7 cellular contexts compared by ENCODE assay signal in genomic region chr15:20363591-20363990, GRCh38.
DNase-seq lines count a peak whose midpoint lies in the region; ATAC-seq, FAIRE-seq and TF ChIP-seq lines count a peak whose summit lies in the region.
"Not testable (repeated sequence)": the region's sequence is repeated elsewhere in the genome, so short reads cannot be mapped to it uniquely, and the experiment has no call there.

No MANE protein-coding gene starts in this region.

- H3K79me2 ChIP-seq in OCI-LY3 (ENCODE audit: low read length); H1 (ENCODE audit: control insufficient read depth in 1 of 2, insufficient read depth in 2 of 2, low read length in 2 of 2): not testable (repeated sequence)

- not testable (repeated sequence) for H3K27ac ChIP-seq in OCI-LY3 (ENCODE audit: low read length); H1 (ENCODE audit: low read depth, low read length); kidney (ENCODE audit: low read depth in 2 of 2, low read length in 2 of 2); upper lobe of right lung

- H2BK5ac ChIP-seq in H1 (ENCODE audit: low read depth, low read length): not testable (repeated sequence)

- ATAC-seq in upper lobe of right lung: peak; percentile 32

- H4K91ac ChIP-seq in H1 (replicated peaks; ENCODE audit: insufficient read length, low read length): not testable (repeated sequence)

- FAIRE-seq in H1 (lab: Jason Lieb, UNC); kidney (lab: Jason Lieb, UNC): not testable (repeated sequence)

- H3K79me1 ChIP-seq in H1 (ENCODE audit: low read depth, low read length): not testable (repeated sequence)

- H3K36me3 ChIP-seq in OCI-LY3 (replicated peaks; ENCODE audit: low read depth, low read length); H1 (ENCODE audit: control insufficient read depth in 2 of 4, insufficient read depth in 4 of 4, low read length in 3 of 4); kidney (ENCODE audit: control insufficient read depth in 1 of 2, insufficient read depth in 2 of 2, low read length in 2 of 2); upper lobe of right lung: not testable (repeated sequence)

- not testable (repeated sequence) for H3K27me3 Mint-ChIP-seq in activated CD4-positive, alpha-beta T cell treated with anti-CD3 and anti-CD28 coated beads, Interleukin-2, amount 10 ng/mL, durations not matched to agents 24 days and 14 days; osteocyte (ENCODE audit: unreplicated experiment)

- not testable (repeated sequence) for DNase-seq in GM10248 (ENCODE audit: extremely low spot score); H1 (ENCODE audit: low read depth in 1 of 2, low spot score in 2 of 2); upper lobe of right lung
- DNase-seq in activated CD4-positive, alpha-beta T cell treated with anti-CD3 and anti-CD28 coated beads, Interleukin-2, amount 10 ng/mL, durations not matched to agents 24 days and 14 days: peak; percentile 55
- peak; percentile 31 for DNase-seq in kidney
- peak; percentile 84 for DNase-seq in osteocyte (ENCODE audit: extremely low spot score, unreplicated experiment)

- not testable (repeated sequence) for H3K9me3 ChIP-seq in OCI-LY3 (ENCODE audit: insufficient read depth, low read length); kidney (ENCODE audit: control insufficient read depth in 1 of 2, low read length in 2 of 2); upper lobe of right lung
- peaks cover 12 to 21% of the 10 kb centered on the region in 2 experiments; a peak in 3 of 4 replicates for H3K9me3 ChIP-seq in H1 (ENCODE audit: insufficient read depth in 2 of 2, low read depth in 1 of 2, low read length in 1 of 2)

- not testable (repeated sequence) for H3K56ac ChIP-seq in H1 (replicated peaks; ENCODE audit: insufficient read length, low read depth, low read length)

- not testable (repeated sequence) for H3K4ac ChIP-seq in H1 (replicated peaks; ENCODE audit: insufficient read length, low read depth, low read length)

- CTCF ChIA-PET in GM10248 (lab: Yijun Ruan, JAX): interaction anchor here (1.4 to 7.0 kb wide), 6 partner anchors 8 to 1878 kb away, joined by 3 to 48 read pairs (median 5); no protein-coding TSS in a partner anchor
- CTCF ChIA-PET in H1 (lab: Charles Lee; ENCODE audit: partially characterized antibody): not testable (repeated sequence)

- peak overlapping the region; percentile 42 for H2AFZ ChIP-seq in OCI-LY3 (ENCODE audit: low read depth, low read length)
- H2AFZ ChIP-seq in H1 (ENCODE audit: low read length): not testable (repeated sequence)

- H3K4me1 Mint-ChIP-seq in activated CD4-positive, alpha-beta T cell treated with anti-CD3 and anti-CD28 coated beads, Interleukin-2, amount 10 ng/mL, durations not matched to agents 24 days and 14 days; osteocyte (ENCODE audit: unreplicated experiment): not testable (repeated sequence)

- not testable (repeated sequence) for H3K14ac ChIP-seq in H1 (ENCODE audit: insufficient read length)

- H3K18ac ChIP-seq in H1 (ENCODE audit: extremely low read depth, low read length): not testable (repeated sequence)

- TF ChIP-seq POLR2A in H1 (IDR thresholded peaks at IDR 0.05; ENCODE audit: control extremely low read depth in 1 of 2, low read depth in 2 of 2, low read length in 2 of 2): not testable (repeated sequence)

- H3K36me3 Mint-ChIP-seq in activated CD4-positive, alpha-beta T cell treated with anti-CD3 and anti-CD28 coated beads, Interleukin-2, amount 10 ng/mL, durations not matched to agents 24 days and 14 days (ENCODE audit: low read depth); osteocyte (ENCODE audit: unreplicated experiment): not testable (repeated sequence)

- H2BK12ac ChIP-seq in H1 (ENCODE audit: low read depth, low read length): not testable (repeated sequence)

- 0 out of 2 replicates have a peak overlapping the region, but pooled peaks have one; percentile 0 for H3K4me2 ChIP-seq in OCI-LY3 (ENCODE audit: low read length)
- H3K4me2 ChIP-seq in H1 (ENCODE audit: insufficient read depth in 1 of 2, low read depth in 2 of 2, low read length in 2 of 2): not testable (repeated sequence)

- not testable (repeated sequence) for H4K8ac ChIP-seq in H1 (ENCODE audit: extremely low read depth, insufficient read depth, low read length)

- H3K9ac ChIP-seq in OCI-LY3 (ENCODE audit: low read length); H1 (replicated peaks in 1 of 4; ENCODE audit: extremely low read depth in 1 of 4, low read depth in 3 of 4, low read length in 3 of 4); kidney (ENCODE audit: low read length in 2 of 2): not testable (repeated sequence)

- H3K27me3 ChIP-seq in OCI-LY3 (ENCODE audit: low read depth, low read length); H1 (replicated peaks in 1 of 4; ENCODE audit: control insufficient read depth in 3 of 4, extremely low read depth in 1 of 4, insufficient read depth in 3 of 4, low read length in 3 of 4); upper lobe of right lung: not testable (repeated sequence)

- H3K4me1 ChIP-seq in OCI-LY3 (ENCODE audit: low read length); H1 (replicated peaks in 1 of 4; ENCODE audit: control insufficient read depth in 3 of 4, insufficient read depth in 4 of 4, low read length in 3 of 4); kidney (ENCODE audit: control insufficient read depth in 1 of 2, insufficient read depth in 1 of 2, low read depth in 1 of 2, low read length in 2 of 2); upper lobe of right lung: not testable (repeated sequence)

- H3K23ac ChIP-seq in H1 (ENCODE audit: insufficient read length): not testable (repeated sequence)

- H3K27ac Mint-ChIP-seq in activated CD4-positive, alpha-beta T cell treated with anti-CD3 and anti-CD28 coated beads, Interleukin-2, amount 10 ng/mL, durations not matched to agents 24 days and 14 days; osteocyte (ENCODE audit: unreplicated experiment): not testable (repeated sequence)

- H2BK15ac ChIP-seq in H1 (ENCODE audit: low read length): not testable (repeated sequence)

- H2BK120ac ChIP-seq in H1 (replicated peaks; ENCODE audit: low read depth, low read length): not testable (repeated sequence)

- POLR2A ChIA-PET in GM10248 (lab: Yijun Ruan, JAX); H1 (lab: Charles Lee; ENCODE audit: partially characterized antibody): not testable (repeated sequence)

- not testable (repeated sequence) for H2BK20ac ChIP-seq in H1 (ENCODE audit: low read length)

- WGBS in H1 (ENCODE audit: extremely low coverage in 1 of 2, insufficient coverage in 1 of 2, insufficient read length in 1 of 2, insufficient replicate concordance in 2 of 2, low coverage in 1 of 2, low lambda C conversion rate in 2 of 2, missing lambda C conversion rate in 1 of 2), 2 experiments: 80% methylated on average over 5 of the region's 5 CpGs; no CpG with 5 or more reads in 1 of the 2 experiments

- not testable (repeated sequence) for H3K23me2 ChIP-seq in H1 (ENCODE audit: low read depth, low read length)

- not testable (repeated sequence) for H4K5ac ChIP-seq in H1 (ENCODE audit: insufficient read length, low read depth, low read length)

- H3K4me3 ChIP-seq in OCI-LY3 (ENCODE audit: low read length); H1 (ENCODE audit: extremely low read depth in 1 of 4, insufficient read depth in 2 of 4, low read depth in 3 of 4, low read length in 4 of 4); kidney (ENCODE audit: low read length in 2 of 2); upper lobe of right lung: not testable (repeated sequence)

- peak; percentile 6 for TF ChIP-seq CTCF in GM10248 (IDR thresholded peaks at IDR 0.05; ENCODE audit: control extremely low read depth, extremely low read depth, low read depth, missing control alignments)
- not testable (repeated sequence) for TF ChIP-seq CTCF in OCI-LY3 (IDR thresholded peaks at IDR 0.05; ENCODE audit: low read depth, low read length); H1 (IDR thresholded peaks at IDR 0.05; ENCODE audit: control extremely low read depth in 1 of 3, insufficient read depth in 1 of 3, low read depth in 1 of 3, low read length in 3 of 3); kidney (IDR thresholded peaks at IDR 0.05; ENCODE audit: borderline replicate concordance, extremely low read depth, insufficient read depth); osteocyte (IDR thresholded peaks at IDR 0.05); upper lobe of right lung (IDR thresholded peaks at IDR 0.05)

- not testable (repeated sequence) for TF ChIP-seq RAD21 in H1 (IDR thresholded peaks at IDR 0.05 in 1 of 2, conservative IDR thresholded peaks at IDR 0.05 in 1 of 2; ENCODE audit: low read depth in 2 of 2, low read length in 2 of 2)

- intact Hi-C loops in activated CD4-positive, alpha-beta T cell treated with anti-CD3 and anti-CD28 coated beads, Interleukin-2, amount 10 ng/mL, durations not matched to agents 24 days and 14 days (cut with micrococcal nuclease); kidney (cut with DNase I); upper lobe of right lung (cut with DNase I): not testable (repeated sequence)

- not testable (repeated sequence) for H4K20me1 ChIP-seq in OCI-LY3 (ENCODE audit: insufficient read depth, low read length); H1 (replicated peaks in 1 of 2; ENCODE audit: control insufficient read depth in 1 of 2, insufficient read depth in 2 of 2, low read length in 2 of 2)

- not testable (repeated sequence) for H3K9me3 Mint-ChIP-seq in activated CD4-positive, alpha-beta T cell treated with anti-CD3 and anti-CD28 coated beads, Interleukin-2, amount 10 ng/mL, durations not matched to agents 24 days and 14 days; osteocyte (ENCODE audit: unreplicated experiment)

- H3K4me3 Mint-ChIP-seq in activated CD4-positive, alpha-beta T cell treated with anti-CD3 and anti-CD28 coated beads, Interleukin-2, amount 10 ng/mL, durations not matched to agents 24 days and 14 days; osteocyte (ENCODE audit: unreplicated experiment): not testable (repeated sequence)

- not testable (repeated sequence) for TF ChIP-seq EP300 in H1 (IDR thresholded peaks at IDR 0.05; ENCODE audit: borderline replicate concordance in 1 of 2, low read depth in 2 of 2, low read length in 2 of 2)

- H2AK5ac ChIP-seq in H1 (ENCODE audit: low read depth, low read length): not testable (repeated sequence)
